ENCODE assay signal across 8 cellular contexts in the genomic region with DNA sequence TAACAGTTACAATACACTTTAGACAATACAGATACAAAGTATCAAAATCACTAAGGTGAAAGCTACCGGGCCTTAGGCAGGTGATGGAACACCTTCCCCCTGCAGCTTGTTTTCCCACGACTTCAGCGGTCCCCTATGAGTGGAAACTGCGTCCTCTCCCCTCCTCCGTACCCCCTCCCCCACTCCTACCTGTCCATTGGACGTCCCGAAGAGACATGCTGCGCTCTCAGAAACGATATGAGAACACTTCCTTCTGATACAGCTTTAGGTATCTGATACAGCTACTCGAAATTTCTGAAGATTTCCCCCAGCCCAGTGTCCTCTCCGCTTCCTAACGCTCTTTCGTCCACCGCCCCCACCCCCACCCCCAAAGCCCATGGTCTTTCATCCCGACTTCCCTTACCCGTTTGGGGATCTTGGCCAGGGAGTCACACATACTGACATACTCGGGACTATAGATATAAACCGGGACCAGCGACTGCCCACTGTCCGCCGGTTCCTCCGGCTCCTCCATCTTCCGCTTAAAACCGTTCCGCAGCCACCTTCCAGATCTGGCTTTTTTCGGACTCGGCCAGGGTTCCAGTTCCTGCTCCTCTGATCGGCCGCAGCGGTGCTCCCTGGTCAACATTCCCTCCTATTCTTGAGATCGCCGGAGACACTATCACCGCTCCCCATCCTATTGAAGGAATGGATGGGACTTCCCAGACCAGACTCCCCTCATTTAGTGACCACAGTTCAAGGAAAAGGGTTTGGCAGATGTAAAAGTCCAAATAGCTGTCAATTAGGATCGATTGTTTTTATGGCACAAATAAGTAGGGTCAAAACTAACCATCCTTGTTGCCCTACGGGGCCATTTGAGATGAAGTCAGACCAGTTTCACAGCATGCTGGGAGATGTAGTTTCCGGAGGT. TPM values are rescaled to one million over a fixed set of nuclear protein-coding genes. Genes with fewer than 3 reads are reported as not detected.
A peak's percentile ranks its signal among the peaks of the same experiment; 100 is the strongest.
DNase-seq lines count a peak whose midpoint lies in the region; ATAC-seq and TF ChIP-seq lines count a peak whose summit lies in the region.

A gene (minus strand): TSS at position 596 of the 910 bp plus-strand sequence. CDS start 82 bp downstream, at position 514.

- H3K4me3 ChIP-seq in AG04449 (ENCODE audit: low read depth, low read length): peak within 1 kb of the TSS; percentile 74
- peak within 1 kb of the TSS; percentile 90 for H3K4me3 ChIP-seq in iPS-15b (ENCODE audit: low read depth, low read length)
- H3K4me3 ChIP-seq in sigmoid colon: peak within 1 kb of the TSS; percentile 42 to 61 (median 56)

- peak within 1 kb of the TSS; percentile 98 for H3K4me3 Mint-ChIP-seq in T-helper 2 cell treated with Interferon-gamma antibody and Interleukin-4, amounts not matched to agents 5 μg/mL and 100 μg/mL, for 36 hours
- peak within 1 kb of the TSS; percentile 83 for H3K4me3 Mint-ChIP-seq in MCF 10A (ENCODE audit: unreplicated experiment)

- peaks cover 13% of the 10 kb centered on the region for H3K36me3 Mint-ChIP-seq in T-helper 2 cell treated with Interferon-gamma antibody and Interleukin-4, amounts not matched to agents 5 μg/mL and 100 μg/mL, for 36 hours (ENCODE audit: low read depth)
- H3K36me3 Mint-ChIP-seq in MCF 10A (ENCODE audit: insufficient read depth, unreplicated experiment): peaks cover 17% of the 10 kb centered on the region

- H3K4me1 Mint-ChIP-seq in T-helper 2 cell treated with Interferon-gamma antibody and Interleukin-4, amounts not matched to agents 5 μg/mL and 100 μg/mL, for 36 hours (ENCODE audit: low read depth): peaks cover 7% of the 10 kb centered on the region
- peaks cover 8% of the 10 kb centered on the region for H3K4me1 Mint-ChIP-seq in MCF 10A (ENCODE audit: insufficient read depth, unreplicated experiment)

- H3K9me3 Mint-ChIP-seq in T-helper 2 cell treated with Interferon-gamma antibody and Interleukin-4, amounts not matched to agents 5 μg/mL and 100 μg/mL, for 36 hours: no peaks in the 10 kb centered on the region
- no peaks in the 10 kb centered on the region for H3K9me3 Mint-ChIP-seq in MCF 10A (ENCODE audit: unreplicated experiment)

- no TSS peak for BruUV-seq in MCF 10A (replicated peaks; lab: Mats Ljungman, UMichigan)

- intact Hi-C loops in MCF 10A (cut with micrococcal nuclease) (no loop called here), sigmoid colon (cut with DNase I) (no loop called here)

- peaks cover 9% of the 10 kb centered on the region for H3K27me3 Mint-ChIP-seq in T-helper 2 cell treated with Interferon-gamma antibody and Interleukin-4, amounts not matched to agents 5 μg/mL and 100 μg/mL, for 36 hours (ENCODE audit: low read depth)
- peaks cover 48% of the 10 kb centered on the region for H3K27me3 Mint-ChIP-seq in MCF 10A (ENCODE audit: insufficient read depth, unreplicated experiment)

- DNase-seq in AG04449 (ENCODE audit: low read depth, low spot score) (no peak), NCI-H2029 (lab: John Stamatoyannopoulos, UW) (peak; percentile 36), MCF 10A (ENCODE audit: unreplicated experiment) (peak; percentile 75), sigmoid colon (peak; percentile 74)
- peak; percentile 45 for DNase-seq in T-helper 2 cell treated with Interferon-gamma antibody and Interleukin-4, amounts not matched to agents 5 μg/mL and 100 μg/mL, for 36 hours (ENCODE audit: low spot score)

- H3K36me3 ChIP-seq in iPS-15b (ENCODE audit: control insufficient read depth, insufficient read depth, low read length) (no peaks in the 10 kb centered on the region), sigmoid colon (peaks cover 0 to 12% (median 0%) of the 10 kb centered on the region in 4 donors)

- ATAC-seq in GM18858 (IDR thresholded peaks at IDR 0.05; ENCODE audit: unreplicated experiment) (peak; percentile 98), HG03045 (IDR thresholded peaks at IDR 0.05; ENCODE audit: unreplicated experiment) (peak; percentile 99)

- peak within 1 kb of the TSS; percentile 66 to 75 (median 73) for H3K27ac ChIP-seq in sigmoid colon

- no peak for TF ChIP-seq EP300 in sigmoid colon (IDR thresholded peaks at IDR 0.05)

- CTCF ChIA-PET in AG04449 (lab: Yijun Ruan, JAX) (no interaction called here), MCF 10A (lab: Yijun Ruan, JAX) (interaction anchor here (0.5 to 1.0 kb wide), 4 partner anchors 142 to 332 kb away, joined by 3 to 4 read pairs (median 3); no protein-coding TSS in a partner anchor)

- POLR2A ChIA-PET in AG04449 (lab: Yijun Ruan, JAX) (interaction anchor here (0.7 kb wide), 1 partner anchor 295 kb away, joined by 6 read pairs; a partner anchor contains a TSS), MCF 10A (lab: Yijun Ruan, JAX) (interaction anchor here (0.7 to 1.8 kb wide), 5 partner anchors 20 to 295 kb away, joined by 3 to 6 read pairs (median 4); a partner anchor contains a TSS)

- no peaks in the 10 kb centered on the region for H3K9me3 ChIP-seq in iPS-15b (ENCODE audit: control insufficient read depth, insufficient read depth, low read length)
- no peaks in the 10 kb centered on the region for H3K9me3 ChIP-seq in sigmoid colon

- no peaks in the 10 kb centered on the region for H3K27me3 ChIP-seq in iPS-15b (ENCODE audit: control insufficient read depth, insufficient read depth, low read length)
- no peaks in the 10 kb centered on the region for H3K27me3 ChIP-seq in sigmoid colon

- H3K9ac ChIP-seq in iPS-15b (ENCODE audit: low read depth, low read length): peak within 1 kb of the TSS; percentile 92

- WGBS in sigmoid colon, 2 donors: 0 to 1% methylated on average over 36 of the region's 36 CpGs

- TF ChIP-seq POLR2A in sigmoid colon (IDR thresholded peaks at IDR 0.05): no peak

- H3K4me1 ChIP-seq in iPS-15b (ENCODE audit: control insufficient read depth, insufficient read depth, low read length): no peaks in the 10 kb centered on the region
- H3K4me1 ChIP-seq in sigmoid colon: peaks cover 0 to 6% (median 0%) of the 10 kb centered on the region in 4 donors

- H3K27ac Mint-ChIP-seq in T-helper 2 cell treated with Interferon-gamma antibody and Interleukin-4, amounts not matched to agents 5 μg/mL and 100 μg/mL, for 36 hours: peak within 1 kb of the TSS; percentile 87
- H3K27ac Mint-ChIP-seq in MCF 10A (ENCODE audit: low read depth, unreplicated experiment): peak within 1 kb of the TSS; percentile 87

- TF ChIP-seq CTCF in AG04449 (IDR thresholded peaks at IDR 0.05; ENCODE audit: insufficient read depth, low read length, missing control alignments) (no peak), MCF 10A (IDR thresholded peaks at IDR 0.05; ENCODE audit: unreplicated experiment) (no peak), sigmoid colon (IDR thresholded peaks at IDR 0.05) (no peak)

RNA-seq across cellular contexts. Expression of the gene that starts here (rescaled TPM):
- total RNA-seq in MCF 10A (2022): 26.4 and 26.7 TPM in 2 replicates
- 10 to 100 TPM; 30.4 to 44.0 (median 36.7) TPM for total RNA-seq in sigmoid colon
- polyA plus RNA-seq in sigmoid colon: 10 to 100 TPM; 13.2 to 19.2 (median 18.0) TPM
